In the genomic region with DNA sequence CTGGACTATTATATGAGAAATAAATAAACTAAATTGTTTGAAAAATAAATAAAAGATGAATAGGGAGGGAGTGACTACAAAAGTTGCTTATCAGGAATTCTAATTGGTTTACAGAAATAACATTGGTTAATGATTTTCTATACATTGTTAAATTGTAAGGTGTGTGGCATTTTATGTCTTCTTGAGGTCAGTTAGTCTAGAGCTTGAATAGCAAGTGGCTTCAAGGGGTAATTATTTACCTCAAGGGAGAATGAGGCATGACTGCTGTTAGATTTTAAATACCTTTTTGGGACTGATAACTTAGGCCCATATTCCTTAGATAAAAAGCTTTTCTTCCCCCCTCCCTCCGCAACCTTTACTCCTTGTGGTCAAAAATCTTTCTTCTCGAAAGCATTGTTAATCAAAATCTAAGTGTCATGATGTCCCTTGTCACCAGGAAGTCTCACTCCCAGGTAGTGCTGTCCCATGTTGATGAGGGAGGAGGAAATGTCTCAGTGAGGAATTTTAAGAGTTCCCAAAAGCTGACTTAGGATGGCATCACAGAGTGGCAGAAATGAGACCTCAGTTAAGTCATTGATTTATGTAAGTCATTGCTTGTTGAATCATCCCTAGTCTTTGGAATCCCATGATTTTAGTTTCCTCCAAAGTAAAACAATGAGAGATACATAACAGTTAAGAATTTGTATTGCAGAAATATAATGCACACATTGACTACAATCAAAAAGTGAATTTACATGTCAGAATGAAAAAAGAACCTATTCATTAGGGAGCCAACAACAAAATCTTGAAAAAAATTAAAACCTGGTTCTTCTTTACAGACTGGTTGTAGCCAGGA, we compare ENCODE assay signal across 24 cellular contexts.
DNase-seq lines count a peak whose midpoint lies in the region; ATAC-seq, FAIRE-seq and TF ChIP-seq lines count a peak whose summit lies in the region.
"Had no signal": no experiment of that assay in that cellular context is flagged by ENCODE, and none has a peak within 500 bp of the region (broad histone marks: within the 10 kb centered on the region; RNA-seq: fewer than 3 reads in every experiment).

No MANE protein-coding gene starts in this region.

- TF ChIP-seq POLR2A in esophagus muscularis mucosa (IDR thresholded peaks at IDR 0.05; ENCODE audit: low read depth) = no peak

- intact Hi-C loops in mucosa of descending colon (cut with DNase I, micrococcal nuclease) (no loop called here), esophagus muscularis mucosa (cut with DNase I) (no loop called here)

- H3K36me3 ChIP-seq in mucosa of descending colon (ENCODE audit: low read depth) = no peaks in the 10 kb centered on the region
- H3K36me3 ChIP-seq in WERI-Rb-1 = no peaks in the 10 kb centered on the region
- no peaks in the 10 kb centered on the region for H3K36me3 ChIP-seq in esophagus muscularis mucosa
- H3K36me3 ChIP-seq: left lung, sigmoid colon had no signal

- H3K4me3 ChIP-seq in fibroblast of mammary gland (ENCODE audit: control insufficient read depth, low read depth, low read length) (no peak overlapping the region), mucosa of descending colon (no peak overlapping the region), WERI-Rb-1 (ENCODE audit: low read depth, low read length) (no peak overlapping the region), esophagus muscularis mucosa (no peak overlapping the region)
- H3K4me3 ChIP-seq: BLaER1 treated with 17β-estradiol and CSF1 and Interleukin-3, amounts not matched to agents 10 nM and 100 nM; dorsolateral prefrontal cortex; left lung; sigmoid colon had no signal

- DNase-seq in ELR (ENCODE audit: low read depth) (peak; percentile 43), RCC 7860 (ENCODE audit: low spot score) (peak; percentile 63), fibroblast of mammary gland (ENCODE audit: low read depth) (peak; percentile 13), mucosa of descending colon (no peak), WERI-Rb-1 (no peak), esophagus muscularis mucosa (ENCODE audit: extremely low spot score) (no peak)
- DNase-seq: activated CD4-positive, alpha-beta T cell treated with anti-CD3 and anti-CD28 coated beads for 48 hours; aorta; caudate nucleus; dorsolateral prefrontal cortex; erythroblast; left lung; NCI-H1105; NCI-H2029 treated with DMSO at 0.1 percent for 48 hours; NCI-H226; NCI-H748 treated with DMSO at 0.1 percent for 48 hours; SHP77 treated with DMSO at 0.1 percent for 48 hours; sigmoid colon; T-helper 1 cell had no signal

- FAIRE-seq in RCC 7860 (lab: Jason Lieb, UNC) = peak; percentile 93

- H3K27me3 ChIP-seq in WERI-Rb-1 (ENCODE audit: insufficient read depth, low read depth, severe bottlenecking) = no peaks in the 10 kb centered on the region
- no peaks in the 10 kb centered on the region for H3K27me3 ChIP-seq in esophagus muscularis mucosa
- H3K27me3 ChIP-seq: BLaER1 treated with 17β-estradiol and CSF1 and Interleukin-3, amounts not matched to agents 10 nM and 100 nM; dorsolateral prefrontal cortex; left lung; sigmoid colon had no signal

- 93% methylated on average over 2 of the region's 2 CpGs for WGBS in esophagus muscularis mucosa

- H3K9me3 ChIP-seq in mucosa of descending colon = peaks cover 7% of the 10 kb centered on the region
- no peaks in the 10 kb centered on the region for H3K9me3 ChIP-seq in WERI-Rb-1 (ENCODE audit: severe bottlenecking)
- H3K9me3 ChIP-seq in esophagus muscularis mucosa = peaks cover 0 to 14% (median 2%) of the 10 kb centered on the region in 4 donors

- no peak for TF ChIP-seq EP300 in esophagus muscularis mucosa (IDR thresholded peaks at IDR 0.05)

- H3K4me1 ChIP-seq in mucosa of descending colon (ENCODE audit: low read depth) (peaks cover 3% of the 10 kb centered on the region), esophagus muscularis mucosa (no peaks in the 10 kb centered on the region)
- H3K4me1 ChIP-seq: BLaER1 treated with 17β-estradiol and CSF1 and Interleukin-3, amounts not matched to agents 10 nM and 100 nM; left lung; sigmoid colon had no signal

- peak; percentile 61 for ATAC-seq in mucosa of descending colon
- no peak for ATAC-seq in HG02763 (IDR thresholded peaks at IDR 0.05; ENCODE audit: unreplicated experiment)
- no peak for ATAC-seq in GM21360 (IDR thresholded peaks at IDR 0.05; ENCODE audit: unreplicated experiment)
- ATAC-seq: HCT116; natural killer cell treated with Interleukin-12 subunit alpha and Interleukin-12 subunit beta and Interleukin-15 and Interleukin-18, amount 100 ng/mL, for 72 hours had no signal

- no peak for TF ChIP-seq CTCF in fibroblast of mammary gland (conservative IDR thresholded peaks at IDR 0.05; ENCODE audit: control insufficient read depth, insufficient read depth, low read depth, low read length)
- TF ChIP-seq CTCF in mucosa of descending colon (IDR thresholded peaks at IDR 0.05) = no peak
- no peak for TF ChIP-seq CTCF in WERI-Rb-1 (IDR thresholded peaks at IDR 0.05; ENCODE audit: low read depth, low read length)
- TF ChIP-seq CTCF in esophagus muscularis mucosa (IDR thresholded peaks at IDR 0.05) = no peak

- no peak overlapping the region for H3K27ac ChIP-seq in WERI-Rb-1
- H3K27ac ChIP-seq in esophagus muscularis mucosa (replicated peaks in 1 of 4) = no peak overlapping the region
- H3K27ac ChIP-seq: BLaER1 treated with 17β-estradiol and CSF1 and Interleukin-3, amounts not matched to agents 10 nM and 100 nM; dorsolateral prefrontal cortex; left lung; sigmoid colon had no signal

Comparison
In these comparisons a context has a peak if more than half of its experiments do, and no peak if none do; other contexts are left out.
1. DNase-seq: peak in ELR (single experiment), RCC 7860 (single experiment) and fibroblast of mammary gland (single experiment); none in mucosa of descending colon (0 of 3), WERI-Rb-1 (single experiment) and esophagus muscularis mucosa (single experiment).